Comparison of ENCODE assay signal across 22 cellular contexts in the genomic region with DNA sequence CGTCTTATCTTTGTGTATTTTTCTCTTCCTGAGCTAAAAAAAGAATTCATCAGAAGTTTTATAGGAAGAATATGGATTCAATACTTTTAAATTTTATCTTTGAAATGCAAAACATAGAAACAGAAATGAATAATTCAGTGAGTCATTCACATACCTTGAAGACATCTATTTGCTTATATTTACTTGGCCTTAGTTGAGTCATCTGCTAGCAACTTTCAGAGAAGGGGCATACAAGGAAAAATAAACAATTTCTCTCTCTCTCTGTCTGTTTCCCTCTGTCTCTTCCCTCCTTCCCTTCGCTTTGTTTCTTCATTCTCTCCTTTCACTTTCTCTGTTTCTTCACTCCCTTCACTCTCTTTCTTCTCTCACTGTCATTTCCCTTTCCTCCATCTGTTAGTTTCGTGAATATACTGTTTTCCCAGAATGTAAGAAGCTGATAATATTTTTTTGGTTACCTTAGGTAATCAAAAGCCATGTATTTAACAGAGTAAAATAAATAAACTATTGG.
DNase-seq lines count a peak whose midpoint lies in the region; ATAC-seq and TF ChIP-seq lines count a peak whose summit lies in the region.
"Had no signal": no experiment of that assay in that cellular context is flagged by ENCODE, and none has a peak within 500 bp of the region (broad histone marks: within the 10 kb centered on the region; RNA-seq: fewer than 3 reads in every experiment).

No MANE protein-coding gene starts in this region.

- TF ChIP-seq POLR2A in HCT116 (IDR thresholded peaks at IDR 0.05; ENCODE audit: borderline replicate concordance, extremely low read depth, insufficient read depth, insufficient read length): no peak
- TF ChIP-seq POLR2A in suprapubic skin (IDR thresholded peaks at IDR 0.05): no peak

- intact Hi-C loops in HCT116 (cut with micrococcal nuclease): no loop called here

- no peaks in the 10 kb centered on the region for H3K27me3 ChIP-seq in HCT116 (ENCODE audit: insufficient read depth, low read length)
- no peaks in the 10 kb centered on the region for H3K27me3 ChIP-seq in RWPE2 (ENCODE audit: insufficient read depth, poor library complexity, severe bottlenecking)
- no peaks in the 10 kb centered on the region for H3K27me3 ChIP-seq in suprapubic skin
- H3K27me3 ChIP-seq: BLaER1 treated with 17β-estradiol and CSF1 and Interleukin-3, amounts not matched to agents 10 nM and 100 nM; body of pancreas had no signal

- CTCF ChIA-PET in HCT116 (lab: Charles Lee): no interaction called here

- H3K27ac ChIP-seq in HCT116 (ENCODE audit: low read depth, low read length) (no peak overlapping the region), RWPE2 (ENCODE audit: poor library complexity, severe bottlenecking) (no peak overlapping the region), suprapubic skin (no peak overlapping the region)
- H3K27ac ChIP-seq: BLaER1 treated with 17β-estradiol and CSF1 and Interleukin-3, amounts not matched to agents 10 nM and 100 nM; body of pancreas; coronary artery; epithelial cell of prostate; SK-N-MC had no signal

- no peaks in the 10 kb centered on the region for H4K20me1 ChIP-seq in HCT116 (ENCODE audit: insufficient read depth)
- H4K20me1 ChIP-seq: BLaER1 treated with 17β-estradiol and CSF1 and Interleukin-3, amounts not matched to agents 10 nM and 100 nM had no signal

- H2AFZ ChIP-seq in HCT116 (ENCODE audit: low read depth, low read length, poor library complexity, severe bottlenecking): peak overlapping the region; percentile 64

- no peaks in the 10 kb centered on the region for H3K79me2 ChIP-seq in HCT116 (ENCODE audit: insufficient read depth, low read length)

- H3K4me2 ChIP-seq in HCT116 (ENCODE audit: low read length): peak overlapping the region; percentile 6; the same call in 1 of the 2 replicates
- H3K4me2 ChIP-seq: BLaER1 treated with 17β-estradiol and CSF1 and Interleukin-3, amounts not matched to agents 10 nM and 100 nM had no signal

- no peak for ATAC-seq in HCT116
- peak; percentile 66 for ATAC-seq in RWPE2 (ENCODE audit: low read depth)
- ATAC-seq: body of pancreas had no signal

- TF ChIP-seq RAD21 in HCT116 (IDR thresholded peaks at IDR 0.05; ENCODE audit: low read depth): no peak

- RAD21 ChIA-PET in HCT116 (lab: Charles Lee; ENCODE audit: low non-redundant PET in 1 of 2, low total read pairs in 2 of 2, uncharacterized antibody in 2 of 2, unreplicated experiment in 2 of 2): no interaction called here

- peaks cover 11% of the 10 kb centered on the region; the same call in 1 of the 2 replicates for H3K9me2 ChIP-seq in HCT116 (ENCODE audit: insufficient read depth)

- BruUV-seq in HCT116 (replicated peaks; lab: Mats Ljungman, UMichigan): no TSS peak

- DNase-seq in A172 (ENCODE audit: low spot score): peak; percentile 58
- no peak for DNase-seq in HCT116 (ENCODE audit: low read depth, low spot score)
- DNase-seq in RWPE2 (ENCODE audit: low spot score): no peak
- peak; percentile 50 for DNase-seq in epithelial cell of esophagus (ENCODE audit: low read depth)
- no peak for DNase-seq in NCI-H1417 (lab: John Stamatoyannopoulos, UW)
- no peak for DNase-seq in suprapubic skin (ENCODE audit: low spot score in 2 of 2)
- DNase-seq in germinal center (ENCODE audit: low spot score): no peak
- DNase-seq in T-helper 9 cell: no peak
- DNase-seq: 8988T; activated CD4-positive, alpha-beta T cell treated with anti-CD3 and anti-CD28 coated beads, Interleukin-2, amount 50 U/mL, for 4 hours; activated naive CD4-positive, alpha-beta T cell; activated T-cell treated with anti-CD3 and anti-CD28 coated beads for 4 hours; body of pancreas; KBM-7; NCI-H1092; NCI-H748 treated with DMSO at 0.1 percent for 48 hours; small intestine; stimulated activated CD8-positive, alpha-beta memory T cell treated with anti-CD3 and anti-CD28 coated beads, Interleukin-4, amount 100 ng/mL, for 48 hours had no signal

- POLR2A ChIA-PET in HCT116 (lab: Charles Lee): no interaction called here

- H3K9me3 ChIP-seq in HCT116 (ENCODE audit: control insufficient read depth in 1 of 2, insufficient read depth in 1 of 2, low read depth in 1 of 2, low read length in 2 of 2): no peaks in the 10 kb centered on the region
- no peaks in the 10 kb centered on the region for H3K9me3 ChIP-seq in RWPE2 (ENCODE audit: severe bottlenecking)
- no peaks in the 10 kb centered on the region for H3K9me3 ChIP-seq in suprapubic skin
- H3K9me3 ChIP-seq: BLaER1 treated with 17β-estradiol and CSF1 and Interleukin-3, amounts not matched to agents 10 nM and 100 nM; body of pancreas had no signal

- H3K36me3 ChIP-seq in HCT116 (ENCODE audit: control insufficient read depth in 1 of 2, insufficient read depth in 2 of 2, low read length in 2 of 2): no peaks in the 10 kb centered on the region
- H3K36me3 ChIP-seq in RWPE2 (ENCODE audit: low read depth): no peaks in the 10 kb centered on the region
- no peaks in the 10 kb centered on the region for H3K36me3 ChIP-seq in suprapubic skin
- H3K36me3 ChIP-seq: BLaER1 treated with 17β-estradiol and CSF1 and Interleukin-3, amounts not matched to agents 10 nM and 100 nM had no signal

- TF ChIP-seq EP300 in suprapubic skin (IDR thresholded peaks at IDR 0.05): no peak

- H3K9ac ChIP-seq in HCT116 (ENCODE audit: low read length): no peak overlapping the region
- H3K9ac ChIP-seq: BLaER1 treated with 17β-estradiol and CSF1 and Interleukin-3, amounts not matched to agents 10 nM and 100 nM had no signal

- H3K4me1 ChIP-seq in HCT116 (ENCODE audit: control insufficient read depth in 1 of 2, insufficient read depth in 2 of 2, low read length in 2 of 2) (peaks cover 0 to 10% of the 10 kb centered on the region in 2 experiments; a peak in 2 of 4 replicates), RWPE2 (ENCODE audit: insufficient read depth, poor library complexity, severe bottlenecking) (peaks cover 3% of the 10 kb centered on the region), suprapubic skin (no peaks in the 10 kb centered on the region)
- H3K4me1 ChIP-seq: BLaER1 treated with 17β-estradiol and CSF1 and Interleukin-3, amounts not matched to agents 10 nM and 100 nM; body of pancreas had no signal

- TF ChIP-seq CTCF in HCT116 (IDR thresholded peaks at IDR 0.05 in 2 of 3, conservative IDR thresholded peaks at IDR 0.05 in 1 of 3; ENCODE audit: borderline replicate concordance in 1 of 3, insufficient read depth in 1 of 3, low read depth in 2 of 3, low read length in 2 of 3) (no peak), RWPE2 (IDR thresholded peaks at IDR 0.05; ENCODE audit: poor library complexity, severe bottlenecking) (no peak), epithelial cell of esophagus (IDR thresholded peaks at IDR 0.05; ENCODE audit: insufficient read depth, low read depth, low read length, missing control alignments) (no peak), suprapubic skin (IDR thresholded peaks at IDR 0.05) (no peak)

- H3K4me3 ChIP-seq in HCT116 (replicated peaks in 1 of 2; ENCODE audit: low read depth in 1 of 2, low read length in 2 of 2) (no peak overlapping the region), RWPE2 (ENCODE audit: severe bottlenecking) (no peak overlapping the region), epithelial cell of esophagus (ENCODE audit: low read length) (no peak overlapping the region), suprapubic skin (no peak overlapping the region)
- H3K4me3 ChIP-seq: BLaER1 treated with 17β-estradiol and CSF1 and Interleukin-3, amounts not matched to agents 10 nM and 100 nM; body of pancreas; coronary artery; SK-N-MC had no signal

- 78% methylated on average over 3 of the region's 3 CpGs for WGBS in suprapubic skin

TF ChIP-seq in HCT116, 20 proteins besides CTCF, POLR2A, EP300 and RAD21 (continues in another document):
- TF ChIP-seq, protein P1, sequence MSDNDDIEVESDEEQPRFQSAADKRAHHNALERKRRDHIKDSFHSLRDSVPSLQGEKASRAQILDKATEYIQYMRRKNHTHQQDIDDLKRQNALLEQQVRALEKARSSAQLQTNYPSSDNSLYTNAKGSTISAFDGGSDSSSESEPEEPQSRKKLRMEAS (IDR thresholded peaks at IDR 0.05): no peak
- no peak for TF ChIP-seq ZBTB33 (IDR thresholded peaks at IDR 0.05; ENCODE audit: extremely low read depth, insufficient replicate concordance, low read length)
- TF ChIP-seq SP1 (IDR thresholded peaks at IDR 0.05; ENCODE audit: low read depth): no peak
- TF ChIP-seq ZNF274 (IDR thresholded peaks at IDR 0.05; ENCODE audit: low read depth, low read length): no peak
- no peak for TF ChIP-seq TCF7L2 (IDR thresholded peaks at IDR 0.05; ENCODE audit: borderline replicate concordance, extremely low read depth, insufficient read depth, insufficient read length)
- TF ChIP-seq FOSL1 (IDR thresholded peaks at IDR 0.05; ENCODE audit: low read depth): no peak
- TF ChIP-seq CEBPB (IDR thresholded peaks at IDR 0.05; ENCODE audit: low read depth): no peak
- TF ChIP-seq POLR2AphosphoS5 (IDR thresholded peaks at IDR 0.05; ENCODE audit: low read depth, low read length): no peak
- TF ChIP-seq EZH2 (IDR thresholded peaks at IDR 0.05): no peak
- no peak for TF ChIP-seq SRF (IDR thresholded peaks at IDR 0.05; ENCODE audit: low read depth)
- no peak for TF ChIP-seq SIN3A (IDR thresholded peaks at IDR 0.05; ENCODE audit: low read depth)
- no peak for TF ChIP-seq EGR1 (IDR thresholded peaks at IDR 0.05; ENCODE audit: low read depth)
- TF ChIP-seq ATF3 (IDR thresholded peaks at IDR 0.05): no peak
- TF ChIP-seq EZH2phosphoT487 (IDR thresholded peaks at IDR 0.05; ENCODE audit: borderline replicate concordance): no peak
- TF ChIP-seq ZFX (IDR thresholded peaks at IDR 0.05): no peak

Comparison
In these comparisons a context has a peak if more than half of its experiments do, and no peak if none do; other contexts are left out.
1. DNase-seq: peak in A172 (single experiment) and epithelial cell of esophagus (single experiment); none in HCT116 (single experiment), RWPE2 (single experiment), NCI-H1417 (0 of 3), suprapubic skin (0 of 2), germinal center (single experiment) and T-helper 9 cell (single experiment).